ENCODE assay signal across 20 cellular contexts in genomic region chr3:194944526-194944925, GRCh38.
"Had no signal": no experiment of that assay in that cellular context is flagged by ENCODE, and none has a peak within 500 bp of the region (broad histone marks: within the 10 kb centered on the region; RNA-seq: fewer than 3 reads in every experiment).

No MANE protein-coding gene starts in this region.

- DNase-seq: MM.1S, NCI-H1092 treated with DMSO at 0.1 percent for 48 hours, NCI-H1436, NCI-H187, NCI-H2029, NCI-H2081 treated with DMSO at 0.1 percent for 48 hours, NCI-H2171, NCI-H226, NCI-H446, NCI-H510A, NCI-H524 treated with DMSO at 0.1 percent for 48 hours, NCI-H69, NCI-H774, PC-3, SHP77, SK-N-SH had no signal

- H3K27ac Mint-ChIP-seq: IgD-negative memory B cell had no signal

- ATAC-seq: HepG2, K562, Panc1, PC-3 had no signal
